In genomic region chr4:171561419-171561818, GRCh38 we compare ENCODE assay signal across 18 cellular contexts.
A peak's percentile ranks its signal among the peaks of the same experiment; 100 is the strongest.
DNase-seq lines count a peak whose midpoint lies in the region; ATAC-seq and TF ChIP-seq lines count a peak whose summit lies in the region.
"Had no signal": no experiment of that assay in that cellular context is flagged by ENCODE, and none has a peak within 500 bp of the region (broad histone marks: within the 10 kb centered on the region; RNA-seq: fewer than 3 reads in every experiment).

No MANE protein-coding gene starts in this region.

- peak; percentile 80 for ATAC-seq in GM18508 (IDR thresholded peaks at IDR 0.05; ENCODE audit: insufficient read depth, unreplicated experiment)
- peak; percentile 62 for ATAC-seq in GM19395 (IDR thresholded peaks at IDR 0.05; ENCODE audit: unreplicated experiment)
- ATAC-seq in HG02798 (IDR thresholded peaks at IDR 0.05; ENCODE audit: poor library complexity, unreplicated experiment): peak; percentile 56
- peak; percentile 52 for ATAC-seq in HG03442 (IDR thresholded peaks at IDR 0.05; ENCODE audit: unreplicated experiment)
- ATAC-seq: right cardiac atrium had no signal

- DNase-seq in glutamatergic neuron (no peak), foreskin fibroblast (no peak), NK-92 (lab: John Stamatoyannopoulos, UW; ENCODE audit: unreplicated experiment) (no peak), anterior cingulate cortex (lab: John Stamatoyannopoulos, UW) (no peak)
- DNase-seq: activated CD4-positive, alpha-beta memory T cell treated with anti-CD3 and anti-CD28 coated beads for 36 hours; DMS153; effector CD8-positive, alpha-beta T cell; HFFc6; NCI-H1092 treated with DMSO at 0.1 percent for 48 hours; NCI-H2107; NCI-H69; right cardiac atrium had no signal

- no peak overlapping the region for H3K27ac Mint-ChIP-seq in glutamatergic neuron (ENCODE audit: unreplicated experiment)
- H3K27ac Mint-ChIP-seq: activated CD4-positive, alpha-beta memory T cell treated with anti-CD3 and anti-CD28 coated beads for 36 hours; CD14-positive monocyte; HFFc6 had no signal

- TF ChIP-seq CTCF in glutamatergic neuron (IDR thresholded peaks at IDR 0.05; ENCODE audit: partially characterized antibody, unreplicated experiment) (no peak), foreskin fibroblast (IDR thresholded peaks at IDR 0.05; ENCODE audit: low read depth, low read length) (no peak)

- no peak overlapping the region for H3K4me3 ChIP-seq in foreskin fibroblast (ENCODE audit: low read depth in 1 of 2, low read length in 2 of 2)
- H3K4me3 ChIP-seq: hepatocyte had no signal

- no peaks in the 10 kb centered on the region for H3K36me3 Mint-ChIP-seq in glutamatergic neuron (ENCODE audit: unreplicated experiment)
- H3K36me3 Mint-ChIP-seq: activated CD4-positive, alpha-beta memory T cell treated with anti-CD3 and anti-CD28 coated beads for 36 hours; CD14-positive monocyte had no signal

- H3K27me3 Mint-ChIP-seq in glutamatergic neuron (ENCODE audit: unreplicated experiment): no peaks in the 10 kb centered on the region
- H3K27me3 Mint-ChIP-seq: activated CD4-positive, alpha-beta memory T cell treated with anti-CD3 and anti-CD28 coated beads for 36 hours had no signal

- no peak overlapping the region for H3K4me3 Mint-ChIP-seq in glutamatergic neuron (ENCODE audit: unreplicated experiment)
- H3K4me3 Mint-ChIP-seq: activated CD4-positive, alpha-beta memory T cell treated with anti-CD3 and anti-CD28 coated beads for 36 hours; CD14-positive monocyte; HFFc6 had no signal

- no peaks in the 10 kb centered on the region for H3K9me3 Mint-ChIP-seq in glutamatergic neuron (ENCODE audit: unreplicated experiment)
- H3K9me3 Mint-ChIP-seq: activated CD4-positive, alpha-beta memory T cell treated with anti-CD3 and anti-CD28 coated beads for 36 hours had no signal

- peaks cover 2% of the 10 kb centered on the region for H3K4me1 Mint-ChIP-seq in glutamatergic neuron (ENCODE audit: low read depth, unreplicated experiment)
- H3K4me1 Mint-ChIP-seq: CD14-positive monocyte had no signal
